Comparison of ENCODE assay signal across 8 cellular contexts in the genomic region with DNA sequence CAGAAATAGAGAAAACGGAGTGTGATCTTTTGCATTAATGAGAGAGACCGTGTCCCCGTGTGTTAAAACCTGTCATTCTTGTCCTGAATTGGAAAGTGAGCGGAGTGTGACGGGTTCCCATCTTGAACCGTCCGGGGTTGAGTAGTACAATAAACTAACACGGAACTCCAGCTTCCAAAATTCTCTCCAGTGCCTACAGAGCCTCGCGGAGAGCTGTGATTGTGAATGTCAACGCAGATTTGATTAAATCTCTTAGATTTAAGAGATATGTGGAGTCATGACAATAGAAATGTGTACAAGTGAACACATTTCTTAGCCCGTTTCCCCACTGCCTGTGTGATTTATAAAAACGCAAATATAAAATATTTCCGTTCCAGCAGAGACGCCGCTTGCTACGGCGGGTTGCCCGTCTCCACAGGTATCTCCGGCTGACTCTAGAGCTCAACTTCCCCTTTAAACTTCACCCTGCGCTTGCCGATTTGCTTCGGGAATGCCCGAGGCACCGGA. TPM values are rescaled to one million over a fixed set of nuclear protein-coding genes. Genes with fewer than 3 reads are reported as not detected.
A peak's percentile ranks its signal among the peaks of the same experiment; 100 is the strongest.
DNase-seq lines count a peak whose midpoint lies in the region; ATAC-seq, FAIRE-seq and TF ChIP-seq lines count a peak whose summit lies in the region.

No MANE protein-coding gene starts in this region.

- POLR2A ChIA-PET in AG04449 (lab: Yijun Ruan, JAX) = interaction anchor here (0.6 to 1.1 kb wide), 6 partner anchors 9 to 333 kb away, joined by 3 to 5 read pairs (median 3); no protein-coding TSS in a partner anchor

- no peaks in the 10 kb centered on the region for H3K9me3 Mint-ChIP-seq in natural killer cell treated with Interleukin-12 subunit alpha and Interleukin-12 subunit beta and Interleukin-15 and Interleukin-18, amount 100 ng/mL, for 72 hours

- H3K27me3 Mint-ChIP-seq in natural killer cell treated with Interleukin-12 subunit alpha and Interleukin-12 subunit beta and Interleukin-15 and Interleukin-18, amount 100 ng/mL, for 72 hours = peaks cover 0 to 10% of the 10 kb centered on the region in 2 donors

- peak; percentile 27 for ATAC-seq in GM18499 (IDR thresholded peaks at IDR 0.05; ENCODE audit: insufficient read depth, unreplicated experiment)
- peak; percentile 40 for ATAC-seq in HG02885 (IDR thresholded peaks at IDR 0.05; ENCODE audit: poor library complexity, unreplicated experiment)
- ATAC-seq in natural killer cell treated with Interleukin-12 subunit alpha and Interleukin-12 subunit beta and Interleukin-15 and Interleukin-18, amount 100 ng/mL, for 72 hours = peak; percentile 25 to 46

- FAIRE-seq in urothelium cell line (lab: Jason Lieb, UNC) = no peak

- TF ChIP-seq CTCF in AG04449 (IDR thresholded peaks at IDR 0.05; ENCODE audit: insufficient read depth, low read length, missing control alignments) (no peak), fibroblast of mammary gland (conservative IDR thresholded peaks at IDR 0.05; ENCODE audit: control insufficient read depth, insufficient read depth, low read depth, low read length) (no peak)

- peak overlapping the region; percentile 85 for H3K4me3 ChIP-seq in AG04449 (ENCODE audit: low read depth, low read length)
- H3K4me3 ChIP-seq in fibroblast of mammary gland (ENCODE audit: control insufficient read depth, low read depth, low read length) = peak overlapping the region; percentile 98

- H3K36me3 Mint-ChIP-seq in natural killer cell treated with Interleukin-12 subunit alpha and Interleukin-12 subunit beta and Interleukin-15 and Interleukin-18, amount 100 ng/mL, for 72 hours = peaks cover 19% of the 10 kb centered on the region

- peaks cover 23 to 41% of the 10 kb centered on the region in 2 donors for H3K4me1 Mint-ChIP-seq in natural killer cell treated with Interleukin-12 subunit alpha and Interleukin-12 subunit beta and Interleukin-15 and Interleukin-18, amount 100 ng/mL, for 72 hours (ENCODE audit: low read depth in 2 of 2)

- DNase-seq in AG04449 (ENCODE audit: low read depth, low spot score) = no peak
- peak; percentile 17 for DNase-seq in NCI-H2171 (lab: John Stamatoyannopoulos, UW)
- peak; percentile 15 for DNase-seq in activated T-cell treated with anti-CD3 and anti-CD28 coated beads for 4 hours
- DNase-seq in fibroblast of mammary gland (ENCODE audit: low read depth) = peak; percentile 55
- DNase-seq in natural killer cell treated with Interleukin-12 subunit alpha and Interleukin-12 subunit beta and Interleukin-15 and Interleukin-18, amount 100 ng/mL, for 72 hours (ENCODE audit: low spot score) = no peak
- peak; percentile 30 for DNase-seq in urothelium cell line (ENCODE audit: low spot score)

- H3K27ac Mint-ChIP-seq in natural killer cell treated with Interleukin-12 subunit alpha and Interleukin-12 subunit beta and Interleukin-15 and Interleukin-18, amount 100 ng/mL, for 72 hours = peak overlapping the region; percentile 93 to 94

- H3K4me3 Mint-ChIP-seq in natural killer cell treated with Interleukin-12 subunit alpha and Interleukin-12 subunit beta and Interleukin-15 and Interleukin-18, amount 100 ng/mL, for 72 hours = peak overlapping the region; percentile 97

- CTCF ChIA-PET in AG04449 (lab: Yijun Ruan, JAX) = interaction anchor here (1.9 to 2.1 kb wide), 2 partner anchors 10 to 61 kb away, joined by 5 to 7 read pairs; no protein-coding TSS in a partner anchor

RNA-seq across cellular contexts. Expression of gene METAP2, which starts 0.5 kb away (rescaled TPM):
- total RNA-seq in natural killer cell treated with Interleukin-12 subunit alpha and Interleukin-12 subunit beta and Interleukin-15 and Interleukin-18, amount 100 ng/mL, for 72 hours = 10 to 100 TPM; 75.8 to 80.3 TPM

Comparison
In these comparisons a context has a peak if more than half of its experiments do, and no peak if none do; other contexts are left out.
1. DNase-seq: peak in NCI-H2171 (single experiment), activated T-cell treated with anti-CD3 and anti-CD28 coated beads for 4 hours (single experiment), fibroblast of mammary gland (single experiment) and urothelium cell line (single experiment); none in AG04449 (single experiment) and natural killer cell treated with Interleukin-12 subunit alpha and Interleukin-12 subunit beta and Interleukin-15 and Interleukin-18, amount 100 ng/mL, for 72 hours (single experiment).
2. Peak in every context shown above with its lines, with median percentiles within 50 percentile points of each other: ATAC-seq.